ENCODE assay signal across 11 cellular contexts in the genomic region with DNA sequence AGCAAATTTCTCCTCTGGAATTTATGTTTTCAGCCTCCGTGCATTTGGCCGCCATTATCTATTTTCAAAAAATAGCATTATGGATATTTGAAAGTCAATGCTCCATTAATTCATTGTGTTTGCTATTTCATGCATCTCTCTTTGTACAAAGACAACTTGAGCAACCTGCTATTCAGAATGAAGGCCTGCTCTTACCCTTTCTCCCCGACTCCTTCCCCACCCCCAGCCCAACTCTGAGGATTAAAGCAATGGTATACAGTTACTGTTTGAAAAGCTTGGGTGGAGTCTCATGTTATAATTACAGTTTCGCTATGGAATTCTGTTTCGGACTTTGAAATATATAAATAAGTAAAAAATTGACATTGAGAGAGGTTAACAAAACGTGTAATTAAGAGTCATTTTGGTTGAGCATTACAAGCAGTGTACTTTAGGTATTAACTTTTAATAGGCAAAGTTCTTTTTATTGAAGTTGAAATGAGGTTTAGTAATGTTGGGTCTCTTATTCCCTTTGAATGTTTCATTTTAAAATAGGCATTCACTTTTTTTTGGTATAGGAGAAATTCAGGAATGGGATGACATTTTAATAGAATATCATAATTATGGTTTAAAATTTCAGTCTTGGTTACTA.
DNase-seq lines count a peak whose midpoint lies in the region; ATAC-seq and TF ChIP-seq lines count a peak whose summit lies in the region.
"Had no signal": no experiment of that assay in that cellular context is flagged by ENCODE, and none has a peak within 500 bp of the region (broad histone marks: within the 10 kb centered on the region; RNA-seq: fewer than 3 reads in every experiment).

No MANE protein-coding gene starts in this region.

- TF ChIP-seq CTCF in Calu3 (IDR thresholded peaks at IDR 0.05; ENCODE audit: unreplicated experiment) (no peak), neutrophil (IDR thresholded peaks at IDR 0.05) (no peak)

- no peaks in the 10 kb centered on the region for H3K27me3 ChIP-seq in neutrophil
- H3K27me3 ChIP-seq: right lobe of liver had no signal

- H3K27ac ChIP-seq in neutrophil = peak overlapping the region; percentile 95

- BruUV-seq in Calu3 (replicated peaks; lab: Mats Ljungman, UMichigan) = no TSS peak

- no peaks in the 10 kb centered on the region for H3K36me3 ChIP-seq in neutrophil
- H3K36me3 ChIP-seq: right lobe of liver had no signal

- H3K36me3 Mint-ChIP-seq in Calu3 (ENCODE audit: insufficient read depth, unreplicated experiment) = peaks cover 8% of the 10 kb centered on the region

- intact Hi-C loops in Calu3 (cut with micrococcal nuclease; ENCODE audit: unreplicated experiment) = loop anchor here (5.0 kb wide), 1 partner anchor 52 kb away; no protein-coding TSS in a partner anchor

- DNase-seq in Calu3 (peak; percentile 31), NCI-H748 (lab: John Stamatoyannopoulos, UW; ENCODE audit: unreplicated experiment) (peak; percentile 70), dermis blood vessel endothelial cell (peak; percentile 21), hippocampal formation (lab: John Stamatoyannopoulos, UW) (no peak), kidney glomerular epithelial cell (lab: John Stamatoyannopoulos, UW) (no peak), activated gamma-delta T cell (lab: John Stamatoyannopoulos, UW) (no peak)
- DNase-seq: cortex of kidney, DND-41, right lobe of liver had no signal

- peaks cover 41% of the 10 kb centered on the region for H3K4me1 Mint-ChIP-seq in Calu3 (ENCODE audit: low read depth, unreplicated experiment)

- CTCF ChIA-PET in Calu3 (lab: Charles Lee) = interaction anchor here (1.0 kb wide), 1 partner anchor 44 kb away, joined by 3 read pairs; no protein-coding TSS in a partner anchor

- H3K27ac Mint-ChIP-seq in Calu3 (ENCODE audit: unreplicated experiment) = peak overlapping the region; percentile 60

- no peaks in the 10 kb centered on the region for H3K9me3 Mint-ChIP-seq in Calu3 (ENCODE audit: low read depth, unreplicated experiment)

- H3K4me3 Mint-ChIP-seq in Calu3 (ENCODE audit: low read depth, unreplicated experiment) = no peak overlapping the region

- no peak overlapping the region for H3K4me3 ChIP-seq in neutrophil (ENCODE audit: low read depth in 1 of 2, low read length in 1 of 2)
- H3K4me3 ChIP-seq: right lobe of liver had no signal

- H3K4me1 ChIP-seq in neutrophil (ENCODE audit: control insufficient read depth in 1 of 2, insufficient read depth in 1 of 2, low read depth in 1 of 2, low read length in 1 of 2) = peaks cover 54 to 58% of the 10 kb centered on the region in 2 experiments

- no peaks in the 10 kb centered on the region for H3K9me3 ChIP-seq in neutrophil
- H3K9me3 ChIP-seq: right lobe of liver had no signal

- H3K27me3 Mint-ChIP-seq in Calu3 (ENCODE audit: unreplicated experiment) = no peaks in the 10 kb centered on the region

- no peak for ATAC-seq in HG03039 (IDR thresholded peaks at IDR 0.05; ENCODE audit: unreplicated experiment)
- ATAC-seq: right lobe of liver had no signal

Comparison
In these comparisons a context has a peak if more than half of its experiments do, and no peak if none do; other contexts are left out.
1. DNase-seq: peak in Calu3 (single experiment), NCI-H748 (single experiment) and dermis blood vessel endothelial cell (single experiment); none in hippocampal formation (0 of 2), kidney glomerular epithelial cell (single experiment) and activated gamma-delta T cell (single experiment).